In the genomic region with DNA sequence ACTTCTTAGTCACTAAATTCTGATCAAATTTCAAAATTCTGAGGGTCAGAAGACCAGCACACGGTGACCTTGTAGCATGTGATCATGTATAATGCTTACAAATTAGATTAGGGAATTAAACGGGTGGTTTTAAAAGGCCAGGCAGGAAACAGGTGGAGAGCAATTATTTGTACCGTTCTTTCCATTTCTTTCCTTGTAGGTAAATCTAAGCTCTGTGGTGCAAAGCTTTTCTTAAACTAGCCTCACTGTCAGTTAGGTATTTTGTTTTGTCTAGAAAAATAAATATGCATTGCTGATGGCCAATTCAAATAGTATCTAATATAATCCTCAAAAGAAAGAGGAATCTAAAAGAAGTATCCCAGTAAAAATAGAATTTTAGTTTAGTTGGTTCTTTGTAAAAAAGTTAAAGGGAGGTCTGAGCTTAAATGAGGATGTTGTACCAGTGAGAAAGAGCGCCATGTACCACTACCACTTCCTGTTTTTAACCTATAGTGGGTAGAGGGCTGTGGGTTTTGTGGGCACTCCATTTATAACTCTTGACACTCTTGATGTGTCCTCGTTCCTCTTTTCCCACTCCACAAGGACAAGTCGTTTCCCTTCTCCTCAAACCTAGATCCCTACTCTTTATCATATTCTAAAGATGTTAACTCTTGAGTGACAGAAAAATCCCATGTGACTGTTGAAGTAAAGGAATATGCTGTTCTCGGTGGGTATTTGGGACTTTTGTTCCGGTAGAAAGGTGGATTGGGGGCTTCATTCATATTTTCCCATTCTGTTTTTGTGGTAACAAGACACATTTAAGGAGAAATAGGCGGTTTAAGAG, we compare ENCODE assay signal across 8 cellular contexts. TPM values are rescaled to one million over a fixed set of nuclear protein-coding genes. Genes with fewer than 3 reads are reported as not detected.
DNase-seq lines count a peak whose midpoint lies in the region; ATAC-seq and TF ChIP-seq lines count a peak whose summit lies in the region.

No MANE protein-coding gene starts in this region.

- peaks cover 0 to 92% (median 69%) of the 10 kb centered on the region in 4 donors for H3K4me1 ChIP-seq in sigmoid colon

- ATAC-seq in GM18508 (IDR thresholded peaks at IDR 0.05; ENCODE audit: insufficient read depth, unreplicated experiment) (peak; percentile 43), GM21717 (IDR thresholded peaks at IDR 0.05; ENCODE audit: unreplicated experiment) (peak; percentile 67)
- ATAC-seq in activated T-cell treated with anti-CD3 and anti-CD28 coated beads, Interleukin-2, amount 50 U/mL, for 4 hours = peak in 1 of 2 donors; percentile 14

- H3K27ac ChIP-seq in KOPT-K1 (ENCODE audit: low read depth, low read length, poor library complexity, severe bottlenecking) (peak overlapping the region; percentile 14), sigmoid colon (peak overlapping the region in 3 of 4 donors; percentile 54 to 80 (median 63))

- no peaks in the 10 kb centered on the region for H3K27me3 Mint-ChIP-seq in activated T-cell treated with anti-CD3 and anti-CD28 coated beads, Interleukin-2, amount 50 U/mL, for 4 hours (ENCODE audit: low read depth)

- no peaks in the 10 kb centered on the region for H3K27me3 ChIP-seq in sigmoid colon

- H3K4me3 ChIP-seq in sigmoid colon = no peak overlapping the region

- H3K4me3 Mint-ChIP-seq in activated T-cell treated with anti-CD3 and anti-CD28 coated beads, Interleukin-2, amount 50 U/mL, for 4 hours = peak overlapping the region; percentile 67

- intact Hi-C loops in sigmoid colon (cut with DNase I) = no loop called here

- TF ChIP-seq POLR2A in sigmoid colon (IDR thresholded peaks at IDR 0.05) = no peak

- 43 to 79% methylated on average over 9 of the region's 9 CpGs for WGBS in sigmoid colon, 2 donors

- peaks cover 87% of the 10 kb centered on the region for H3K36me3 ChIP-seq in KOPT-K1 (ENCODE audit: insufficient read depth, low read length)
- H3K36me3 ChIP-seq in sigmoid colon = peaks cover 0 to 7% (median 0%) of the 10 kb centered on the region in 4 donors

- peaks cover 97% of the 10 kb centered on the region for H3K4me1 Mint-ChIP-seq in activated T-cell treated with anti-CD3 and anti-CD28 coated beads, Interleukin-2, amount 50 U/mL, for 4 hours (ENCODE audit: low read depth)

- DNase-seq in activated T-cell treated with anti-CD3 and anti-CD28 coated beads, Interleukin-2, amount 50 U/mL, for 4 hours = peak; percentile 26
- DNase-seq in sigmoid colon = no peak
- DNase-seq in NCI-H187 treated with DMSO at 0.1 percent for 48 hours (lab: John Stamatoyannopoulos, UW) = no peak
- DNase-seq in NCI-H2107 treated with DMSO at 0.1 percent for 48 hours (lab: John Stamatoyannopoulos, UW; ENCODE audit: unreplicated experiment) = no peak
- no peak for DNase-seq in NCI-H1436 treated with DMSO at 0.1 percent for 48 hours (lab: John Stamatoyannopoulos, UW)

- no peaks in the 10 kb centered on the region for H3K9me3 Mint-ChIP-seq in activated T-cell treated with anti-CD3 and anti-CD28 coated beads, Interleukin-2, amount 50 U/mL, for 4 hours

- peaks cover 67% of the 10 kb centered on the region for H3K36me3 Mint-ChIP-seq in activated T-cell treated with anti-CD3 and anti-CD28 coated beads, Interleukin-2, amount 50 U/mL, for 4 hours (ENCODE audit: insufficient read depth)

- no peak for TF ChIP-seq EP300 in sigmoid colon (IDR thresholded peaks at IDR 0.05)

- H3K9me3 ChIP-seq in KOPT-K1 (ENCODE audit: insufficient read depth, low read length, poor library complexity, severe bottlenecking) = no peaks in the 10 kb centered on the region
- H3K9me3 ChIP-seq in sigmoid colon = no peaks in the 10 kb centered on the region

- TF ChIP-seq CTCF in sigmoid colon (IDR thresholded peaks at IDR 0.05) = no peak

RNA-seq across cellular contexts. Expression of a gene that starts 50.9 kb away (rescaled TPM):
- 100 to 1,000 TPM; 251 to 257 (median 254) TPM for total RNA-seq in activated T-cell treated with anti-CD3 and anti-CD28 coated beads, Interleukin-2, amount 50 U/mL, for 4 hours
- 100 to 1,000 TPM; 149 to 209 (median 177) TPM for total RNA-seq in sigmoid colon
- polyA plus RNA-seq in sigmoid colon = 10 to 100 TPM in 2 of 3 donors, 1 to 10 TPM in 1; 8.4 to 54.9 (median 11.1) TPM
